In genomic region chr11:68890490-68891231, GRCh38 we compare ENCODE assay signal across 9 cellular contexts. TPM values are rescaled to one million over a fixed set of nuclear protein-coding genes. Genes with fewer than 3 reads are reported as not detected.
DNase-seq lines count a peak whose midpoint lies in the region; ATAC-seq and TF ChIP-seq lines count a peak whose summit lies in the region.
"Had no signal": no experiment of that assay in that cellular context is flagged by ENCODE, and none has a peak within 500 bp of the region (broad histone marks: within the 10 kb centered on the region; RNA-seq: fewer than 3 reads in every experiment).

No MANE protein-coding gene starts in this region.

- in situ Hi-C loops in SK-MEL-5 (cut with HindIII; ENCODE audit: low pct_unique_long_range_greater_than_20kb, low sequenced_read_pairs): no loop called here

- TF ChIP-seq CTCF in AG09319 (IDR thresholded peaks at IDR 0.05; ENCODE audit: low read depth, low read length) (no peak), fibroblast of villous mesenchyme (IDR thresholded peaks at IDR 0.05; ENCODE audit: insufficient read depth, low read depth, low read length) (no peak), omental fat pad (IDR thresholded peaks at IDR 0.05) (no peak)

- no peak overlapping the region for H3K4me3 ChIP-seq in fibroblast of villous mesenchyme (ENCODE audit: low read depth, low read length)

- ATAC-seq in omental fat pad (ENCODE audit: low FRiP score) (peak; percentile 37), GM21576 (IDR thresholded peaks at IDR 0.05; ENCODE audit: unreplicated experiment) (no peak), GM18511 (IDR thresholded peaks at IDR 0.05; ENCODE audit: unreplicated experiment) (no peak)

- peak; percentile 69 for DNase-seq in AG09319 (ENCODE audit: extremely low read depth, low read depth)
- peak; percentile 48 for DNase-seq in SK-MEL-5 (ENCODE audit: low read depth, low spot score)
- peak; percentile 91 for DNase-seq in fibroblast of villous mesenchyme (ENCODE audit: low read depth)
- DNase-seq in omental fat pad (ENCODE audit: low spot score): no peak
- no peak for DNase-seq in NCI-H128 (lab: John Stamatoyannopoulos, UW; ENCODE audit: unreplicated experiment)
- no peak for DNase-seq in activated T-cell treated with anti-CD3 and anti-CD28 coated beads for 4 hours
- DNase-seq: DMS79 treated with DMSO at 0.1 percent for 48 hours had no signal

RNA-seq across cellular contexts. Expression of gene MRPL21, which starts 13.0 kb away (rescaled TPM):
- total RNA-seq in SK-MEL-5 (2014; rRNA removed; shearing (Covaris generic)): 342 and 413 TPM in 2 replicates
- 250 and 286 TPM in 2 replicates for polyA plus RNA-seq in SK-MEL-5 (2015; cell fraction: cytosol; rRNA removed)
- polyA plus RNA-seq in SK-MEL-5 (2015; cell fraction: nucleus; rRNA removed): 101 and 134 TPM in 2 replicates
- 43.5 and 47.1 TPM in 2 replicates for total RNA-seq in fibroblast of villous mesenchyme
- total RNA-seq in omental fat pad: 10 to 100 TPM; 31.8 to 57.5 (median 39.1) TPM

RNA-seq across cellular contexts. Expression of gene IGHMBP2, which starts 13.0 kb away (rescaled TPM):
- total RNA-seq in SK-MEL-5 (2014; rRNA removed; shearing (Covaris generic)): 24.8 and 27.6 TPM in 2 replicates
- polyA plus RNA-seq in SK-MEL-5 (2015; cell fraction: cytosol; rRNA removed): 46.4 and 53.1 TPM in 2 replicates
- 131 and 141 TPM in 2 replicates for polyA plus RNA-seq in SK-MEL-5 (2015; cell fraction: nucleus; rRNA removed)
- total RNA-seq in fibroblast of villous mesenchyme (9.9 and 14.2 TPM in 2 replicates), omental fat pad (10 to 100 TPM in 3 of 4 donors, 1 to 10 TPM in 1; 8.7 to 23.4 (median 13.8) TPM)

RNA-seq across cellular contexts. Expression of gene CPT1A, which starts 48.9 kb away (rescaled TPM):
- total RNA-seq in SK-MEL-5 (2014; rRNA removed; shearing (Covaris generic)): 1.7 and 1.8 TPM in 2 replicates
- polyA plus RNA-seq in SK-MEL-5 (2015; cell fraction: cytosol; rRNA removed): 3.0 and 3.9 TPM in 2 replicates
- polyA plus RNA-seq in SK-MEL-5 (2015; cell fraction: nucleus; rRNA removed): 0.42 and 2.7 TPM in 2 replicates
- total RNA-seq in fibroblast of villous mesenchyme: 28.7 and 39.7 TPM in 2 replicates
- 10 to 100 TPM; 36.1 to 54.9 (median 48.2) TPM for total RNA-seq in omental fat pad

Comparison
In these comparisons a context has a peak if more than half of its experiments do, and no peak if none do; other contexts are left out.
1. DNase-seq: peak in AG09319 (single experiment), SK-MEL-5 (single experiment) and fibroblast of villous mesenchyme (single experiment); none in omental fat pad (single experiment), NCI-H128 (single experiment) and activated T-cell treated with anti-CD3 and anti-CD28 coated beads for 4 hours (single experiment).
2. RNA of gene CPT1A, which starts 48.9 kb away (total RNA-seq): 36.1 to 54.9 TPM in omental fat pad and 28.7 to 39.7 TPM in fibroblast of villous mesenchyme; 1.7 to 1.8 TPM in SK-MEL-5; every median in the first group is over 10 times any median in the second.